Comparison of ENCODE assay signal across 1 cellular context in the genomic region with DNA sequence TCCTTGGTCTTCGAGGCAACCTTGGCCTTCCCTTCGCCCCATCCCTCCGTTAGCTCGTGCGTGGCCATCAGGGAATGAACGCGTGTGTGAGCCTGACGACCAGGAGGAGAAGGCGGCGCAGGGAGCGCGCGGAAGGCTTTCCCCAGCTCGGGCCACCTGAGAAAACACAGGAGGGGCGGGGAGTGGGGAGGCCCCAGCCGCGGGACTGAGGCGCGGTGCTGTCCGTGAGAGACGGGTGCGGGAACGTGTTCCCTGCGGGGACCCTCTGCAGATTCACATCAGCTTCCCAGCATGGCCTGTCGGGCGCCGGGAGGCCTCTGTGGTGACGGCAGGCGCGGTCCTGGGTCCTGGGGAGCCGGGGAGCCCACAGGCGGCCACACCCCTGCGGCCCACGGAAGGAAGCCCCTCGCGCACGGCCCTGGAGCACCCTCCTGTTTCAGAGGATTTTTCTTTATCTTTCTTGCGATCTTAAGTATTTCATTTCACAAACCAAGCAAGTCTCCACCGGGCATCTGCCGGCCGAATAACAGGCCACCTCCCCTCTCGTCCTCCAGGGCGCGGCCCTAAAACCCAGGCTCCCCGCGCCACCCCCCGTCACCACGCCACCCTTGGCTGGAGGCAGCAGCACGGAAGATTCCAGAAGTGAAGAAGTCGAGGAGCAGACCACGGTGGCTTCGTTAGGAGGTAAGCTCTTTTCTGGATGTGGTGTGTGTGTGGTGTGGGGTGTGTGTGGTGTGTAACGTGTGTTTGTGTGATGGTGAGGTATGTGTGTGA.
TF ChIP-seq lines count a peak whose summit lies in the region.

No MANE protein-coding gene starts in this region.

TF ChIP-seq in H1, 55 proteins besides CTCF, POLR2A, EP300 and RAD21:
- TF ChIP-seq YY1 (IDR thresholded peaks at IDR 0.05; ENCODE audit: low read depth, low read length), result no peak
- no peak for TF ChIP-seq SRF (IDR thresholded peaks at IDR 0.05; ENCODE audit: low read depth, low read length)
- TF ChIP-seq, protein P1, sequence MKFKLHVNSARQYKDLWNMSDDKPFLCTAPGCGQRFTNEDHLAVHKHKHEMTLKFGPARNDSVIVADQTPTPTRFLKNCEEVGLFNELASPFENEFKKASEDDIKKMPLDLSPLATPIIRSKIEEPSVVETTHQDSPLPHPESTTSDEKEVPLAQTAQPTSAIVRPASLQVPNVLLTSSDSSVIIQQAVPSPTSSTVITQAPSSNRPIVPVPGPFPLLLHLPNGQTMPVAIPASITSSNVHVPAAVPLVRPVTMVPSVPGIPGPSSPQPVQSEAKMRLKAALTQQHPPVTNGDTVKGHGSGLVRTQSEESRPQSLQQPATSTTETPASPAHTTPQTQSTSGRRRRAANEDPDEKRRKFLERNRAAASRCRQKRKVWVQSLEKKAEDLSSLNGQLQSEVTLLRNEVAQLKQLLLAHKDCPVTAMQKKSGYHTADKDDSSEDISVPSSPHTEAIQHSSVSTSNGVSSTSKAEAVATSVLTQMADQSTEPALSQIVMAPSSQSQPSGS (IDR thresholded peaks at IDR 0.05; ENCODE audit: low read length), result no peak
- TF ChIP-seq TAF1 (IDR thresholded peaks at IDR 0.05; ENCODE audit: low read depth, low read length), result no peak
- no peak for TF ChIP-seq GABPA (IDR thresholded peaks at IDR 0.05; ENCODE audit: borderline replicate concordance, insufficient read depth, low read length)
- no peak for TF ChIP-seq CEBPB (IDR thresholded peaks at IDR 0.05; ENCODE audit: low read depth, low read length)
- TF ChIP-seq MAFK (IDR thresholded peaks at IDR 0.05; ENCODE audit: low read depth, low read length), result no peak
- TF ChIP-seq, protein P2, sequence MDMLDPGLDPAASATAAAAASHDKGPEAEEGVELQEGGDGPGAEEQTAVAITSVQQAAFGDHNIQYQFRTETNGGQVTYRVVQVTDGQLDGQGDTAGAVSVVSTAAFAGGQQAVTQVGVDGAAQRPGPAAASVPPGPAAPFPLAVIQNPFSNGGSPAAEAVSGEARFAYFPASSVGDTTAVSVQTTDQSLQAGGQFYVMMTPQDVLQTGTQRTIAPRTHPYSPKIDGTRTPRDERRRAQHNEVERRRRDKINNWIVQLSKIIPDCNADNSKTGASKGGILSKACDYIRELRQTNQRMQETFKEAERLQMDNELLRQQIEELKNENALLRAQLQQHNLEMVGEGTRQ (IDR thresholded peaks at IDR 0.05; ENCODE audit: low read length), result no peak
- no peak for TF ChIP-seq KDM4A (IDR thresholded peaks at IDR 0.05; ENCODE audit: low read depth, low read length, severe bottlenecking)
- TF ChIP-seq EGR1 (IDR thresholded peaks at IDR 0.05; ENCODE audit: borderline replicate concordance, low read depth, low read length), result no peak
- no peak for TF ChIP-seq SAP30 (IDR thresholded peaks at IDR 0.05; ENCODE audit: insufficient read depth, insufficient replicate concordance, low read length)
- TF ChIP-seq TEAD4 (IDR thresholded peaks at IDR 0.05; ENCODE audit: low read depth, low read length), result no peak
- TF ChIP-seq EZH2 (IDR thresholded peaks at IDR 0.05; ENCODE audit: low read depth, low read length, severe bottlenecking), result no peak
- no peak for TF ChIP-seq ASH2L (IDR thresholded peaks at IDR 0.05; ENCODE audit: low read length)
- no peak for TF ChIP-seq SIX5 (IDR thresholded peaks at IDR 0.05; ENCODE audit: low read depth, low read length)
- no peak for TF ChIP-seq HDAC2 (IDR thresholded peaks at IDR 0.05; ENCODE audit: borderline replicate concordance in 1 of 2, low read depth in 2 of 2, low read length in 2 of 2)
- TF ChIP-seq RFX5 (IDR thresholded peaks at IDR 0.05; ENCODE audit: borderline replicate concordance, low read depth, low read length), result no peak
- TF ChIP-seq BRCA1 (IDR thresholded peaks at IDR 0.05; ENCODE audit: low read depth, low read length), result no peak
- TF ChIP-seq POLR2AphosphoS5 (IDR thresholded peaks at IDR 0.05; ENCODE audit: low read depth, low read length), result no peak
- TF ChIP-seq CHD1 (IDR thresholded peaks at IDR 0.05; ENCODE audit: low read depth, low read length), result no peak
